ENCODE assay signal across 16 cellular contexts in the genomic region with DNA sequence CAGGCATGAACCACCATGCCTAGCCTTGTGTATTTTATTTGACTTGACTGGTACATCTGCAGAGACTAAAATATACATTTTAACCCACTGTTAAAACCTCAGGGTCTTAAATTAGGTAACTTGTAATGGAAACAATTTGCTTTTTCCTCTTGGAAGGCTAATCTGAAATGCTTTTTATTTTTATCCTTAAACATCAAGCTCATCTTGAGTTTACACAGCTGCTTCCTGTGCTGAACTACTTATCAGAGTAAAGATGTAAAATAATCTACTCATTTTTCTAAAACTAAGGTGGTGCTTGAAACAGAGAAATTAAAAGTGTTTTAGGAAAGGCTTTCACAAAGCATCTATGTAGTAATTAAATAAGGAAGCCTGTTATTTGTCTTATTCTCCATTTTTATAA.
"Had no signal": no experiment of that assay in that cellular context is flagged by ENCODE, and none has a peak within 500 bp of the region (broad histone marks: within the 10 kb centered on the region; RNA-seq: fewer than 3 reads in every experiment).

No MANE protein-coding gene starts in this region.

- H3K4me3 Mint-ChIP-seq: activated naive CD4-positive, alpha-beta T cell treated with anti-CD3 and anti-CD28 coated beads, Interleukin-2, amount 10 ng/mL, durations not matched to agents 7 days and 5 days; dendritic cell treated with granulocyte-macrophage colony-stimulating factor and Interleukin-4, amounts not matched to agents 40 ng/mL and 50 ng/mL, for 4 days; naive thymus-derived CD4-positive, alpha-beta T cell; stimulated activated effector memory CD8-positive, alpha-beta T cell treated with anti-CD3 and anti-CD28 coated beads, Interleukin-12 subunit alpha, Interleukin-12 subunit beta, amount 100 ng/mL, for 72 hours had no signal

- ATAC-seq: mucosa of descending colon; naive thymus-derived CD4-positive, alpha-beta T cell; pancreas; stimulated activated effector memory CD8-positive, alpha-beta T cell treated with anti-CD3 and anti-CD28 coated beads, Interleukin-12 subunit alpha, Interleukin-12 subunit beta, amount 100 ng/mL, for 72 hours had no signal

- H3K9me3 Mint-ChIP-seq: activated naive CD4-positive, alpha-beta T cell treated with anti-CD3 and anti-CD28 coated beads, Interleukin-2, amount 10 ng/mL, durations not matched to agents 7 days and 5 days; activated T-helper 2 cell treated with anti-CD3 and anti-CD28 coated beads, Interferon-gamma antibody, Interleukin-2, Interleukin-4, amounts not matched to agents 10 μg/mL and 5 μg/mL and 100 μg/mL, durations not matched to agents 14 hours and 24 hours and 36 hours; dendritic cell treated with granulocyte-macrophage colony-stimulating factor and Interleukin-4, amounts not matched to agents 40 ng/mL and 50 ng/mL, for 4 days; stimulated activated effector memory CD8-positive, alpha-beta T cell treated with anti-CD3 and anti-CD28 coated beads, Interleukin-12 subunit alpha, Interleukin-12 subunit beta, amount 100 ng/mL, for 72 hours had no signal

- H3K36me3 ChIP-seq: breast epithelium, pancreas, uterus had no signal

- H3K9me3 ChIP-seq: ascending aorta, breast epithelium, mucosa of descending colon, pancreas, tibial artery, uterus had no signal

- H3K27ac ChIP-seq: ascending aorta, breast epithelium, pancreas, tibial artery had no signal

- H3K4me3 ChIP-seq: ascending aorta, breast epithelium, mucosa of descending colon, pancreas, tibial artery, uterus had no signal

- H3K4me1 Mint-ChIP-seq: activated naive CD4-positive, alpha-beta T cell treated with anti-CD3 and anti-CD28 coated beads, Interleukin-2, amount 10 ng/mL, durations not matched to agents 7 days and 5 days; stimulated activated effector memory CD8-positive, alpha-beta T cell treated with anti-CD3 and anti-CD28 coated beads, Interleukin-12 subunit alpha, Interleukin-12 subunit beta, amount 100 ng/mL, for 72 hours had no signal

- DNase-seq: activated CD4-positive, alpha-beta T cell treated with anti-CD3 and anti-CD28 coated beads for 1 hour; activated CD4-positive, alpha-beta T cell treated with anti-CD3 and anti-CD28 coated beads, Interleukin-2, amount 50 U/mL, for 4 hours; activated naive CD4-positive, alpha-beta T cell treated with anti-CD3 and anti-CD28 coated beads, Interleukin-2, amount 10 ng/mL, durations not matched to agents 7 days and 5 days; cerebellar nuclear complex; mammary epithelial cell; mucosa of descending colon; naive thymus-derived CD4-positive, alpha-beta T cell; pancreas; stimulated activated CD4-positive, alpha-beta T cell treated with anti-CD3 and anti-CD28 coated beads, Interleukin-12 subunit alpha, Interleukin-12 subunit beta, amount 100 ng/mL, for 4 hours; tibial artery; uterus had no signal

- H3K27ac Mint-ChIP-seq: activated naive CD4-positive, alpha-beta T cell treated with anti-CD3 and anti-CD28 coated beads, Interleukin-2, amount 10 ng/mL, durations not matched to agents 7 days and 5 days; activated T-helper 2 cell treated with anti-CD3 and anti-CD28 coated beads, Interferon-gamma antibody, Interleukin-2, Interleukin-4, amounts not matched to agents 10 μg/mL and 5 μg/mL and 100 μg/mL, durations not matched to agents 14 hours and 24 hours and 36 hours; dendritic cell treated with granulocyte-macrophage colony-stimulating factor and Interleukin-4, amounts not matched to agents 40 ng/mL and 50 ng/mL, for 4 days; stimulated activated effector memory CD8-positive, alpha-beta T cell treated with anti-CD3 and anti-CD28 coated beads, Interleukin-12 subunit alpha, Interleukin-12 subunit beta, amount 100 ng/mL, for 72 hours had no signal

- H3K27me3 Mint-ChIP-seq: activated naive CD4-positive, alpha-beta T cell treated with anti-CD3 and anti-CD28 coated beads, Interleukin-2, amount 10 ng/mL, durations not matched to agents 7 days and 5 days; dendritic cell treated with granulocyte-macrophage colony-stimulating factor and Interleukin-4, amounts not matched to agents 40 ng/mL and 50 ng/mL, for 4 days had no signal

- H3K36me3 Mint-ChIP-seq: activated naive CD4-positive, alpha-beta T cell treated with anti-CD3 and anti-CD28 coated beads, Interleukin-2, amount 10 ng/mL, durations not matched to agents 7 days and 5 days; stimulated activated effector memory CD8-positive, alpha-beta T cell treated with anti-CD3 and anti-CD28 coated beads, Interleukin-12 subunit alpha, Interleukin-12 subunit beta, amount 100 ng/mL, for 72 hours had no signal

- H3K4me1 ChIP-seq: ascending aorta, breast epithelium, pancreas, tibial artery, uterus had no signal

- H3K27me3 ChIP-seq: ascending aorta, breast epithelium, pancreas, tibial artery, uterus had no signal
